ENCODE assay signal across 22 cellular contexts in the genomic region with DNA sequence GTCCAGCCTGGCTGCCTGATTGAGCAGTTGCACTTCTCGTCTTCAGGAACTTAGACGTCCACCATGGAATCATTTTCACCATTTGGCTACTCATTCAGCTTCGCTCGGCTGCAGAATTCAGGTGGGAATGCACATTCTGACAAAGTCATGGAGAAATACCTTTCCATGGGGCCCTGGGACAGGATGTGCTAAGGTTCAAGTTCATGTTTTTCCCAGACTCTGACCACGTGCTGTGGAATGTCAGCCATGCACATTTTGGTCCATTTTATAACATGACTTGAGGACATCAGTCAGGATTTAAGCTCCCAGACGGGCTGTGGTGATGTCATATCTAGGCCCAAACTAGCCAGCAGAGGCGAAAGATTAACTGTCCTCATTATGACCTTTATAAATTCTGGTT.
A peak's percentile ranks its signal among the peaks of the same experiment; 100 is the strongest.
DNase-seq lines count a peak whose midpoint lies in the region; ATAC-seq, FAIRE-seq and TF ChIP-seq lines count a peak whose summit lies in the region.
"Had no signal": no experiment of that assay in that cellular context is flagged by ENCODE, and none has a peak within 500 bp of the region (broad histone marks: within the 10 kb centered on the region; RNA-seq: fewer than 3 reads in every experiment).

No MANE protein-coding gene starts in this region.

- no peak for DNase-seq in A549 (ENCODE audit: low read depth in 1 of 2, low spot score in 1 of 2)
- DNase-seq in EH (ENCODE audit: low read depth), result peak; percentile 3
- DNase-seq in amniotic epithelial cell (ENCODE audit: low read depth), result peak; percentile 55
- peak; percentile 41 for DNase-seq in posterior vena cava (ENCODE audit: low spot score)
- DNase-seq in pons (ENCODE audit: low spot score), result no peak
- no peak for DNase-seq in NCI-H1092 treated with DMSO at 0.1 percent for 48 hours (lab: John Stamatoyannopoulos, UW)
- no peak for DNase-seq in mammary epithelial cell
- DNase-seq: 8988T; AML-193; BE2C; CD4-positive, alpha-beta T cell; CD8-positive, alpha-beta memory T cell; DMS 273 treated with DMSO at 0.1 percent for 48 hours; DMS79; GF-D8; GOT3; HFFc6 had no signal

- POLR2A ChIA-PET in A549 (lab: Yijun Ruan, JAX), result no interaction called here

- intact Hi-C loops in posterior vena cava (cut with DNase I), result no loop called here
- intact Hi-C loops in mammary epithelial cell (cut with micrococcal nuclease), result no loop called here

- 0 out of 6 replicates have a peak overlapping the region, but pooled peaks of 1 of the 2 experiments have one; percentile 0 for H3K27ac ChIP-seq in A549
- H3K27ac ChIP-seq in mammary epithelial cell (ENCODE audit: insufficient read depth, low read depth, low read length), result no peak overlapping the region
- H3K27ac ChIP-seq: BLaER1 treated with 17β-estradiol and CSF1 and Interleukin-3, amounts not matched to agents 10 nM and 100 nM had no signal

- H3K4me3 ChIP-seq in A549, result no peak overlapping the region
- H3K4me3 ChIP-seq in mammary epithelial cell (replicated peaks in 1 of 3; ENCODE audit: insufficient read depth in 1 of 3, low read depth in 2 of 3, low read length in 3 of 3), result no peak overlapping the region
- H3K4me3 ChIP-seq: BLaER1 treated with 17β-estradiol and CSF1 and Interleukin-3, amounts not matched to agents 10 nM and 100 nM; HAP-1 had no signal

- no peaks in the 10 kb centered on the region for H3K79me2 ChIP-seq in mammary epithelial cell (ENCODE audit: insufficient read depth, low read length)

- in situ Hi-C loops in mammary epithelial cell (cut with MboI; ENCODE audit: low sequenced_read_pairs in 2 of 2), result no loop called here

- FAIRE-seq in A549 (lab: Jason Lieb, UNC), result no peak
- FAIRE-seq: D721Med, GM18507, H54 had no signal

- no peak for ATAC-seq in A549

- H3K4me1 ChIP-seq in A549 (peaks cover 91% of the 10 kb centered on the region), mammary epithelial cell (ENCODE audit: insufficient read depth, low read length) (no peaks in the 10 kb centered on the region)
- H3K4me1 ChIP-seq: BE2C; BLaER1 treated with 17β-estradiol and CSF1 and Interleukin-3, amounts not matched to agents 10 nM and 100 nM; HAP-1 had no signal

- 78% methylated on average over 7 of the region's 7 CpGs for WGBS in A549 (ENCODE audit: missing lambda C conversion rate)
- WGBS in mammary epithelial cell (ENCODE audit: low coverage, missing lambda C conversion rate), result 45% methylated on average over 5 of the region's 7 CpGs

- TF ChIP-seq RAD21 in A549 (conservative IDR thresholded peaks at IDR 0.05 in 1 of 2, IDR thresholded peaks at IDR 0.05 in 1 of 2), result no peak

- H4K20me1 ChIP-seq in mammary epithelial cell (ENCODE audit: insufficient read depth, low read length), result no peaks in the 10 kb centered on the region
- H4K20me1 ChIP-seq: BLaER1 treated with 17β-estradiol and CSF1 and Interleukin-3, amounts not matched to agents 10 nM and 100 nM had no signal

- TF ChIP-seq CTCF in A549 (IDR thresholded peaks at IDR 0.05), result no peak
- no peak for TF ChIP-seq CTCF in mammary epithelial cell (conservative IDR thresholded peaks at IDR 0.05 in 1 of 2, IDR thresholded peaks at IDR 0.05 in 1 of 2; ENCODE audit: extremely low read depth in 1 of 2, insufficient read depth in 1 of 2, low read depth in 1 of 2, low read length in 2 of 2)

- no peaks in the 10 kb centered on the region for H3K36me3 ChIP-seq in mammary epithelial cell (ENCODE audit: insufficient read depth, low read length)
- H3K36me3 ChIP-seq: BE2C; BLaER1 treated with 17β-estradiol and CSF1 and Interleukin-3, amounts not matched to agents 10 nM and 100 nM; HAP-1 had no signal

- H3K9me3 ChIP-seq in A549, result no peaks in the 10 kb centered on the region
- peaks cover 25% of the 10 kb centered on the region for H3K9me3 ChIP-seq in mammary epithelial cell (replicated peaks; ENCODE audit: insufficient read depth, low read length)
- H3K9me3 ChIP-seq: BE2C, HAP-1 had no signal

- CTCF ChIA-PET in A549 (lab: Yijun Ruan, JAX) (interaction anchor here (0.6 to 1.5 kb wide), 2 partner anchors 11 to 77 kb away, joined by 3 to 4 read pairs; no protein-coding TSS in a partner anchor), mammary epithelial cell (lab: Charles Lee; ENCODE audit: low non-redundant PET) (no interaction called here)

- no peaks in the 10 kb centered on the region for H3K27me3 ChIP-seq in mammary epithelial cell (ENCODE audit: insufficient read depth, low read length)
- H3K27me3 ChIP-seq: BE2C; BLaER1 treated with 17β-estradiol and CSF1 and Interleukin-3, amounts not matched to agents 10 nM and 100 nM had no signal

- BruUV-seq in mammary epithelial cell (replicated peaks; lab: Mats Ljungman, UMichigan), result no TSS peak

- dilution Hi-C loops in mammary epithelial cell (cut with HindIII; ENCODE audit: low sequenced_read_pairs), result loop anchor here (5.0 kb wide), 1 partner anchor 65 kb away; no protein-coding TSS in a partner anchor

- H3K4me2 ChIP-seq in A549, result peak overlapping the region; percentile 39; the same call in 1 of the 3 replicates
- no peak overlapping the region for H3K4me2 ChIP-seq in mammary epithelial cell (ENCODE audit: insufficient read depth, low read depth, low read length)
- H3K4me2 ChIP-seq: BLaER1 treated with 17β-estradiol and CSF1 and Interleukin-3, amounts not matched to agents 10 nM and 100 nM had no signal

- no peak for TF ChIP-seq EP300 in A549 (IDR thresholded peaks at IDR 0.05)

- H3K9ac ChIP-seq in mammary epithelial cell (ENCODE audit: insufficient read depth, low read length), result no peak overlapping the region
- H3K9ac ChIP-seq: BLaER1 treated with 17β-estradiol and CSF1 and Interleukin-3, amounts not matched to agents 10 nM and 100 nM had no signal

- no peak overlapping the region for H2AFZ ChIP-seq in mammary epithelial cell (ENCODE audit: low read depth, low read length)

- TF ChIP-seq POLR2A in A549 (IDR thresholded peaks at IDR 0.05; ENCODE audit: low read length), result no peak

TF ChIP-seq in A549, 52 proteins besides CTCF, POLR2A, EP300 and RAD21 (continues in another document):
- TF ChIP-seq RFX5 (IDR thresholded peaks at IDR 0.05), result no peak
- TF ChIP-seq REST (IDR thresholded peaks at IDR 0.05), result no peak
- TF ChIP-seq, protein P1, sequence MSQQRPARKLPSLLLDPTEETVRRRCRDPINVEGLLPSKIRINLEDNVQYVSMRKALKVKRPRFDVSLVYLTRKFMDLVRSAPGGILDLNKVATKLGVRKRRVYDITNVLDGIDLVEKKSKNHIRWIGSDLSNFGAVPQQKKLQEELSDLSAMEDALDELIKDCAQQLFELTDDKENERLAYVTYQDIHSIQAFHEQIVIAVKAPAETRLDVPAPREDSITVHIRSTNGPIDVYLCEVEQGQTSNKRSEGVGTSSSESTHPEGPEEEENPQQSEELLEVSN (IDR thresholded peaks at IDR 0.05; ENCODE audit: borderline replicate concordance, low read depth), result no peak
- TF ChIP-seq MAX (IDR thresholded peaks at IDR 0.05), result no peak
- TF ChIP-seq HOXB5 (CRISPR knock-in tag; IDR thresholded peaks at IDR 0.05), result no peak
- TF ChIP-seq JUN (IDR thresholded peaks at IDR 0.05), result no peak
- no peak for TF ChIP-seq EHF (CRISPR knock-in tag; IDR thresholded peaks at IDR 0.05)
- no peak for TF ChIP-seq EHMT2 (IDR thresholded peaks at IDR 0.05; ENCODE audit: low read depth)
- TF ChIP-seq, protein P2, sequence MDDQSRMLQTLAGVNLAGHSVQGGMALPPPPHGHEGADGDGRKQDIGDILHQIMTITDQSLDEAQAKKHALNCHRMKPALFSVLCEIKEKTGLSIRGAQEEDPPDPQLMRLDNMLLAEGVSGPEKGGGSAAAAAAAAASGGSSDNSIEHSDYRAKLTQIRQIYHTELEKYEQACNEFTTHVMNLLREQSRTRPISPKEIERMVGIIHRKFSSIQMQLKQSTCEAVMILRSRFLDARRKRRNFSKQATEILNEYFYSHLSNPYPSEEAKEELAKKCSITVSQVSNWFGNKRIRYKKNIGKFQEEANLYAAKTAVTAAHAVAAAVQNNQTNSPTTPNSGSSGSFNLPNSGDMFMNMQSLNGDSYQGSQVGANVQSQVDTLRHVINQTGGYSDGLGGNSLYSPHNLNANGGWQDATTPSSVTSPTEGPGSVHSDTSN (IDR thresholded peaks at IDR 0.05), result no peak
- TF ChIP-seq CBX8 (IDR thresholded peaks at IDR 0.05), result no peak
- TF ChIP-seq HDAC2 (IDR thresholded peaks at IDR 0.05), result no peak
- TF ChIP-seq HOXA7 (CRISPR knock-in tag; IDR thresholded peaks at IDR 0.05), result no peak

Comparison
In these comparisons a context has a peak if more than half of its experiments do, and no peak if none do; other contexts are left out.
1. DNase-seq: peak in EH (single experiment), amniotic epithelial cell (single experiment) and posterior vena cava (single experiment); none in A549 (0 of 2), pons (single experiment), NCI-H1092 treated with DMSO at 0.1 percent for 48 hours (single experiment) and mammary epithelial cell (single experiment).